In the genomic region with DNA sequence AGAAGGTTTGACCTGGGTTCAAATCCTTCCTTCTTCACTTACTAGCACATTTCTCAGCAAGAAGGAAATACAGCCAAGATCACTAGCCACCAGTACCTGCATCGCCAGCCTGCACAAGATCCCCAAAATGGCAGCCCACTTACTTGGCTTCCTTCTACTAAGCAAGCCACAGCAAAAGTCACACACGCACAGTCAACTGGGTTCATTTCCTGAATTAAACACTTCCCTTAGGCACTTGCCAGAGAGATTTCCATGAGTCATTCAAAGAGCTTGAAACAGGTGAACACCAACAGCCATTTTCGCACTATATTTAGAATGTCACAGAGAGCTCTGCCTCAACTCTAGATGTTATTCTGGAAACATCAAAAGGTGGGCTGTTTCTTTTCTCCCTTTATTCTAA, we compare ENCODE assay signal across 8 cellular contexts. TPM values are rescaled to one million over a fixed set of nuclear protein-coding genes. Genes with fewer than 3 reads are reported as not detected.
DNase-seq lines count a peak whose midpoint lies in the region; ATAC-seq, FAIRE-seq and TF ChIP-seq lines count a peak whose summit lies in the region.

No MANE protein-coding gene starts in this region.

- TF ChIP-seq CTCF in GM12865 (IDR thresholded peaks at IDR 0.05; ENCODE audit: insufficient read depth, low read depth, low read length, missing control alignments) (no peak), astrocyte (IDR thresholded peaks at IDR 0.05; ENCODE audit: insufficient read depth, low read depth, low read length) (no peak), esophagus squamous epithelium (IDR thresholded peaks at IDR 0.05) (no peak), osteoblast (IDR thresholded peaks at IDR 0.05; ENCODE audit: extremely low read depth, low read depth, low read length) (no peak)

- peaks cover 6% of the 10 kb centered on the region for H3K36me3 Mint-ChIP-seq in astrocyte (ENCODE audit: low read depth, unreplicated experiment)

- ATAC-seq in HG02981 (IDR thresholded peaks at IDR 0.05; ENCODE audit: unreplicated experiment) (peak; percentile 36), GM18873 (IDR thresholded peaks at IDR 0.05; ENCODE audit: low FRiP score, unreplicated experiment) (no peak)

- FAIRE-seq in astrocyte (lab: Jason Lieb, UNC) = no peak

- H3K4me3 Mint-ChIP-seq in astrocyte (ENCODE audit: unreplicated experiment) = no peak overlapping the region

- H3K4me1 ChIP-seq in astrocyte (ENCODE audit: insufficient read depth, low read length) (peaks cover 34% of the 10 kb centered on the region), esophagus squamous epithelium (peaks cover 12 to 65% (median 23%) of the 10 kb centered on the region in 3 donors), osteoblast (ENCODE audit: insufficient read depth, low read length) (peaks cover 35% of the 10 kb centered on the region)

- WGBS in esophagus squamous epithelium, 2 donors = 37 to 42% methylated on average over 3 of the region's 3 CpGs

- no peak overlapping the region for H3K27ac ChIP-seq in astrocyte (ENCODE audit: low read depth, low read length)
- peak overlapping the region in 2 of 4 donors; percentile 16 for H3K27ac ChIP-seq in esophagus squamous epithelium
- H3K27ac ChIP-seq in osteoblast (ENCODE audit: low read depth, low read length) = no peak overlapping the region

- H3K9me3 ChIP-seq in astrocyte (ENCODE audit: insufficient read depth, low read depth, low read length) = no peaks in the 10 kb centered on the region
- H3K9me3 ChIP-seq in esophagus squamous epithelium = peaks cover 0 to 7% (median 0%) of the 10 kb centered on the region in 3 donors
- no peaks in the 10 kb centered on the region for H3K9me3 ChIP-seq in osteoblast (ENCODE audit: low read depth, low read length)

- H3K9ac ChIP-seq in astrocyte (ENCODE audit: low read length) = no peak overlapping the region

- no peak for TF ChIP-seq POLR2A in esophagus squamous epithelium (IDR thresholded peaks at IDR 0.05)

- H3K27me3 Mint-ChIP-seq in astrocyte (ENCODE audit: low read depth, unreplicated experiment) = no peaks in the 10 kb centered on the region

- H3K4me1 Mint-ChIP-seq in astrocyte (ENCODE audit: low read depth, unreplicated experiment) = peaks cover 25% of the 10 kb centered on the region

- H3K79me2 ChIP-seq in astrocyte (ENCODE audit: insufficient read depth, low read length) (peaks cover 5% of the 10 kb centered on the region), osteoblast (ENCODE audit: insufficient read depth, low read length) (peaks cover 40% of the 10 kb centered on the region)

- H3K9me3 Mint-ChIP-seq in astrocyte (ENCODE audit: unreplicated experiment) = peaks cover 4% of the 10 kb centered on the region

- H3K4me2 ChIP-seq in astrocyte (ENCODE audit: low read length) (no peak overlapping the region), osteoblast (ENCODE audit: insufficient read depth, low read length) (no peak overlapping the region)

- H2AFZ ChIP-seq in astrocyte (ENCODE audit: low read depth, low read length) = no peak overlapping the region
- no peak overlapping the region for H2AFZ ChIP-seq in osteoblast (ENCODE audit: low read length)

- peak overlapping the region; percentile 1 for H3K27ac Mint-ChIP-seq in astrocyte (ENCODE audit: unreplicated experiment)

- no peaks in the 10 kb centered on the region for H3K36me3 ChIP-seq in astrocyte (ENCODE audit: insufficient read depth, low read length)
- peaks cover 0 to 47% (median 0%) of the 10 kb centered on the region in 3 donors for H3K36me3 ChIP-seq in esophagus squamous epithelium
- no peaks in the 10 kb centered on the region for H3K36me3 ChIP-seq in osteoblast (ENCODE audit: insufficient read depth, low read length)

- H3K4me3 ChIP-seq in GM12865 (ENCODE audit: low read depth, low read length) = peak overlapping the region; percentile 28; the same call in 1 of the 2 replicates
- no peak overlapping the region for H3K4me3 ChIP-seq in astrocyte (ENCODE audit: insufficient read depth, low read depth, low read length)
- no peak overlapping the region for H3K4me3 ChIP-seq in esophagus squamous epithelium
- no peak overlapping the region for H3K4me3 ChIP-seq in osteoblast (ENCODE audit: insufficient read depth, low read length)

- intact Hi-C loops in esophagus squamous epithelium (cut with DNase I) = no loop called here

- H3K27me3 ChIP-seq in astrocyte (ENCODE audit: insufficient read depth, low read length) (no peaks in the 10 kb centered on the region), esophagus squamous epithelium (no peaks in the 10 kb centered on the region), osteoblast (ENCODE audit: insufficient read depth, low read length) (no peaks in the 10 kb centered on the region)

- peak; percentile 87 for DNase-seq in GM12865 (ENCODE audit: low read depth)
- peak; percentile 62 for DNase-seq in astrocyte (ENCODE audit: low read depth)
- peak; percentile 53 for DNase-seq in pulmonary artery endothelial cell (ENCODE audit: low read depth, low spot score)
- DNase-seq in esophagus squamous epithelium (lab: John Stamatoyannopoulos, UW) = no peak
- no peak for DNase-seq in osteoblast (ENCODE audit: insufficient read length, low spot score, missing footprints)
- DNase-seq in OCI-M1 (lab: John Stamatoyannopoulos, UW) = no peak

- H4K20me1 ChIP-seq in astrocyte (ENCODE audit: insufficient read depth, low read length) = no peaks in the 10 kb centered on the region
- H4K20me1 ChIP-seq in osteoblast (ENCODE audit: insufficient read depth, low read length) = no peaks in the 10 kb centered on the region

RNA-seq across cellular contexts. Expression of a gene that starts 42.6 kb away (rescaled TPM):
- total RNA-seq in astrocyte (24.5 and 27.3 TPM in 2 replicates), pulmonary artery endothelial cell (82.6 and 92.3 TPM in 2 replicates), esophagus squamous epithelium (100 to 1,000 TPM in 1 of 4 donors, 10 to 100 TPM in 3; 36.7 to 146 (median 73.5) TPM), osteoblast (10.6 and 18.1 TPM in 2 replicates)

Comparison
In these comparisons a context has a peak if more than half of its experiments do, and no peak if none do; other contexts are left out.
1. DNase-seq: peak in GM12865 (single experiment), astrocyte (single experiment) and pulmonary artery endothelial cell (single experiment); none in esophagus squamous epithelium (single experiment), osteoblast (single experiment) and OCI-M1 (single experiment).